ENCODE assay signal across 1 cellular context in genomic region chr19:8390617-8390981, GRCh38.
TF ChIP-seq lines count a peak whose summit lies in the region.

No MANE protein-coding gene starts in this region.

TF ChIP-seq in HEK293, 187 proteins besides CTCF, POLR2A, EP300 and RAD21 (continued from another document):
- TF ChIP-seq ZNF335 (tag by site-specific recombination; conservative IDR thresholded peaks at IDR 0.05), result no peak
